In the genomic region with DNA sequence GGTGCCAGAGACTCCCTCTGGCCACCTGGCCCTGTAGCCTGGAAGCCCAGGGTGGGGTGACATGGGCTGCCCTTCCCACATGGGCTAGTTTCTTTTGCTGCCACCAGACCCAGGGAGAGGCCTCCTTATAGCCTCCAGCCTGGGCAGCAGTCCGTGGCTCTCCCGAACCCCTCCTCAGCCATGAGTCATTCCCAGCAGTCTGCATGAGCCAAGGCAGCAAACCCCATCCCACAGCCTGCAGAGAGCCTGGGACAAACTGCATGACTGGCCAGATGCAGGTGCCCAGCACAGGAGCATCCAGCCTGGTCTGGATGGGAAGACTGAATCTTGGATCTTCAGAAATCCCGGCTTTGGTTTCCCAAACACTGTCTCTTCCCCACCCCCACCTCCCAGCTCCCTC, we compare ENCODE assay signal across 11 cellular contexts.
A peak's percentile ranks its signal among the peaks of the same experiment; 100 is the strongest.
DNase-seq lines count a peak whose midpoint lies in the region; ATAC-seq, FAIRE-seq and TF ChIP-seq lines count a peak whose summit lies in the region.
"Had no signal": no experiment of that assay in that cellular context is flagged by ENCODE, and none has a peak within 500 bp of the region (broad histone marks: within the 10 kb centered on the region; RNA-seq: fewer than 3 reads in every experiment).

No MANE protein-coding gene starts in this region.

- POLR2A ChIA-PET in HEK293 (lab: Yijun Ruan, JAX), result interaction anchor here (0.7 to 1.3 kb wide), 2 partner anchors 8 to 42 kb away, joined by 3 read pairs; no protein-coding TSS in a partner anchor
- POLR2A ChIA-PET in CD4-positive, alpha-beta T cell (lab: Charles Lee), result no interaction called here

- FAIRE-seq in bronchial epithelial cell (lab: Jason Lieb, UNC), result no peak

- no peak for ATAC-seq in CD4-positive, alpha-beta T cell (ENCODE audit: poor library complexity)
- ATAC-seq in stimulated activated naive B cell treated with anti-CD40 and anti-IgM and Interleukin-4, amounts not matched to agents 10 μg/mL and 1 μg/mL and 100 μg/mL, for 72 hours (replicated peaks), result no peak

- H3K4me3 ChIP-seq in HEK293 (ENCODE audit: low read depth, low read length) (no peak overlapping the region), bronchial epithelial cell (ENCODE audit: low read depth, low read length) (no peak overlapping the region), right atrium auricular region (no peak overlapping the region), stomach (no peak overlapping the region), Karpas-422 (ENCODE audit: low read length) (no peak overlapping the region)

- H3K27ac ChIP-seq in HEK293 (ENCODE audit: extremely low read depth, low read depth, low read length) (no peak overlapping the region), right atrium auricular region (peak overlapping the region; percentile 65 to 78), stomach (peak overlapping the region in 4 of 5 donors; percentile 43 to 80 (median 66)), Karpas-422 (ENCODE audit: low read length) (no peak overlapping the region)
- H3K27ac ChIP-seq in CD4-positive, alpha-beta T cell (ENCODE audit: low read depth, low read length), result no peak overlapping the region

- H3K9ac ChIP-seq in Karpas-422 (ENCODE audit: low read length), result no peak overlapping the region

- H3K79me2 ChIP-seq in Karpas-422 (ENCODE audit: low read length), result no peaks in the 10 kb centered on the region

- H2AFZ ChIP-seq in Karpas-422 (ENCODE audit: low read length), result no peak overlapping the region

- no peaks in the 10 kb centered on the region for H4K20me1 ChIP-seq in Karpas-422 (ENCODE audit: insufficient read depth, low read depth, low read length)

- intact Hi-C loops in stomach (cut with DNase I; ENCODE audit: low total_unique reads), result no loop called here
- intact Hi-C loops in CD4-positive, alpha-beta T cell (cut with DNase I, micrococcal nuclease), result no loop called here

- no peak for TF ChIP-seq EP300 in stomach (IDR thresholded peaks at IDR 0.05)

- TF ChIP-seq CTCF in HEK293 (tag by site-specific recombination; IDR thresholded peaks at IDR 0.05) (no peak), bronchial epithelial cell (IDR thresholded peaks at IDR 0.05; ENCODE audit: insufficient read depth, low read length, severe bottlenecking) (no peak), right atrium auricular region (IDR thresholded peaks at IDR 0.05) (no peak), stomach (IDR thresholded peaks at IDR 0.05) (no peak)
- TF ChIP-seq CTCF in CD4-positive, alpha-beta T cell (IDR thresholded peaks at IDR 0.05), result no peak

- no peak overlapping the region for H3K4me2 ChIP-seq in Karpas-422 (ENCODE audit: low read depth, low read length, poor library complexity, severe bottlenecking)

- CTCF ChIA-PET in HEK293 (lab: Yijun Ruan, JAX), result interaction anchor here (0.9 to 3.2 kb wide), 5 partner anchors 8 to 327 kb away, joined by 3 to 16 read pairs (median 3); a partner anchor contains a TSS
- CTCF ChIA-PET in CD4-positive, alpha-beta T cell (lab: Charles Lee), result no interaction called here

- H3K4me1 ChIP-seq in HEK293 (ENCODE audit: control insufficient read depth, insufficient read depth, low read length) (no peaks in the 10 kb centered on the region), right atrium auricular region (peaks cover 0 to 69% of the 10 kb centered on the region in 2 donors), stomach (peaks cover 32 to 60% (median 50%) of the 10 kb centered on the region in 4 donors), Karpas-422 (ENCODE audit: low read length) (no peaks in the 10 kb centered on the region)

- 59 to 87% (median 68%) methylated on average over 1 to 3 of the region's 3 CpGs for WGBS in stomach, 5 donors

- no peak for TF ChIP-seq POLR2A in stomach (IDR thresholded peaks at IDR 0.05)

- H3K4me3 Mint-ChIP-seq in CD4-positive, alpha-beta T cell, result no peak overlapping the region
- no peak overlapping the region for H3K4me3 Mint-ChIP-seq in stimulated activated naive B cell treated with anti-CD40 and anti-IgM and Interleukin-4, amounts not matched to agents 10 μg/mL and 1 μg/mL and 100 μg/mL, for 72 hours

- no peak overlapping the region for H3K27ac Mint-ChIP-seq in CD4-positive, alpha-beta T cell
- H3K27ac Mint-ChIP-seq in stimulated activated naive B cell treated with anti-CD40 and anti-IgM and Interleukin-4, amounts not matched to agents 10 μg/mL and 1 μg/mL and 100 μg/mL, for 72 hours, result no peak overlapping the region

- no peaks in the 10 kb centered on the region for H3K27me3 Mint-ChIP-seq in CD4-positive, alpha-beta T cell
- H3K27me3 Mint-ChIP-seq in stimulated activated naive B cell treated with anti-CD40 and anti-IgM and Interleukin-4, amounts not matched to agents 10 μg/mL and 1 μg/mL and 100 μg/mL, for 72 hours, result peaks cover 18 to 34% of the 10 kb centered on the region in 2 donors

- H3K9me2 ChIP-seq in Karpas-422 (replicated peaks; ENCODE audit: insufficient read depth, low read length), result no peaks in the 10 kb centered on the region

- H3K9me3 ChIP-seq in HEK293 (ENCODE audit: control insufficient read depth, insufficient read depth, low read depth, low read length) (no peaks in the 10 kb centered on the region), right atrium auricular region (no peaks in the 10 kb centered on the region), stomach (no peaks in the 10 kb centered on the region), Karpas-422 (ENCODE audit: low read length) (no peaks in the 10 kb centered on the region)
- no peaks in the 10 kb centered on the region for H3K9me3 ChIP-seq in CD4-positive, alpha-beta T cell (ENCODE audit: control insufficient read depth, low read length)

- H3K27me3 ChIP-seq in bronchial epithelial cell (ENCODE audit: control insufficient read depth, insufficient read depth, low read length) (no peaks in the 10 kb centered on the region), right atrium auricular region (no peaks in the 10 kb centered on the region), stomach (no peaks in the 10 kb centered on the region), Karpas-422 (ENCODE audit: low read length) (no peaks in the 10 kb centered on the region)
- H3K27me3 ChIP-seq in CD4-positive, alpha-beta T cell (ENCODE audit: control insufficient read depth, insufficient read depth, low read length), result no peaks in the 10 kb centered on the region

- H3K36me3 ChIP-seq in HEK293 (ENCODE audit: control insufficient read depth in 2 of 2, insufficient read depth in 1 of 2, low read length in 2 of 2) (no peaks in the 10 kb centered on the region), bronchial epithelial cell (ENCODE audit: control insufficient read depth, insufficient read depth, low read length) (no peaks in the 10 kb centered on the region), right atrium auricular region (no peaks in the 10 kb centered on the region), stomach (no peaks in the 10 kb centered on the region), Karpas-422 (ENCODE audit: insufficient read depth, low read length) (no peaks in the 10 kb centered on the region)

- H3K36me3 Mint-ChIP-seq in CD4-positive, alpha-beta T cell (ENCODE audit: low read depth), result no peaks in the 10 kb centered on the region
- no peaks in the 10 kb centered on the region for H3K36me3 Mint-ChIP-seq in stimulated activated naive B cell treated with anti-CD40 and anti-IgM and Interleukin-4, amounts not matched to agents 10 μg/mL and 1 μg/mL and 100 μg/mL, for 72 hours

- H3K4me1 Mint-ChIP-seq in CD4-positive, alpha-beta T cell (ENCODE audit: low read depth), result no peaks in the 10 kb centered on the region
- H3K4me1 Mint-ChIP-seq in stimulated activated naive B cell treated with anti-CD40 and anti-IgM and Interleukin-4, amounts not matched to agents 10 μg/mL and 1 μg/mL and 100 μg/mL, for 72 hours, result peaks cover 3 to 5% of the 10 kb centered on the region in 2 donors

- DNase-seq in bronchial epithelial cell (ENCODE audit: low read depth) (peak; percentile 74), right atrium auricular region (ENCODE audit: low spot score) (no peak), stomach (no peak), Karpas-422 (no peak), NCI-H1417 treated with DMSO at 0.1 percent for 48 hours (lab: John Stamatoyannopoulos, UW) (no peak)
- no peak for DNase-seq in CD4-positive, alpha-beta T cell
- no peak for DNase-seq in stimulated activated naive B cell treated with anti-CD40 and anti-IgM and Interleukin-4, amounts not matched to agents 10 μg/mL and 1 μg/mL and 100 μg/mL, for 72 hours
- DNase-seq: DMS79, NCI-H526, T-helper 2 cell had no signal

- no peaks in the 10 kb centered on the region for H3K9me3 Mint-ChIP-seq in CD4-positive, alpha-beta T cell
- no peaks in the 10 kb centered on the region for H3K9me3 Mint-ChIP-seq in stimulated activated naive B cell treated with anti-CD40 and anti-IgM and Interleukin-4, amounts not matched to agents 10 μg/mL and 1 μg/mL and 100 μg/mL, for 72 hours

TF ChIP-seq in HEK293, 187 proteins besides CTCF, POLR2A, EP300 and RAD21 (continues in another document):
- TF ChIP-seq, protein P1, sequence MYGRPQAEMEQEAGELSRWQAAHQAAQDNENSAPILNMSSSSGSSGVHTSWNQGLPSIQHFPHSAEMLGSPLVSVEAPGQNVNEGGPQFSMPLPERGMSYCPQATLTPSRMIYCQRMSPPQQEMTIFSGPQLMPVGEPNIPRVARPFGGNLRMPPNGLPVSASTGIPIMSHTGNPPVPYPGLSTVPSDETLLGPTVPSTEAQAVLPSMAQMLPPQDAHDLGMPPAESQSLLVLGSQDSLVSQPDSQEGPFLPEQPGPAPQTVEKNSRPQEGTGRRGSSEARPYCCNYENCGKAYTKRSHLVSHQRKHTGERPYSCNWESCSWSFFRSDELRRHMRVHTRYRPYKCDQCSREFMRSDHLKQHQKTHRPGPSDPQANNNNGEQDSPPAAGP (tag by site-specific recombination; IDR thresholded peaks at IDR 0.05), result 0 out of 2 replicates have a peak, but pooled peaks have one; percentile 23
- TF ChIP-seq GLIS1 (tag by site-specific recombination; IDR thresholded peaks at IDR 0.05) (0 out of 2 replicates have a peak, but pooled peaks have one; percentile 3), ZBTB17 (tag by site-specific recombination; IDR thresholded peaks at IDR 0.05) (no peak; the same call in 1 of the 2 replicates), ZNF76 (tag by site-specific recombination; IDR thresholded peaks at IDR 0.05; ENCODE audit: borderline replicate concordance, low read depth) (no peak), ZNF670 (tag by site-specific recombination; IDR thresholded peaks at IDR 0.05; ENCODE audit: low read depth) (no peak), ZNF600 (tag by site-specific recombination; IDR thresholded peaks at IDR 0.05) (0 out of 2 replicates have a peak, but pooled peaks have one; percentile 15), ZNF664 (tag by site-specific recombination; IDR thresholded peaks at IDR 0.05) (no peak)

Comparison
In these comparisons a context has a peak if more than half of its experiments do, and no peak if none do; other contexts are left out.
1. H3K27ac ChIP-seq: peak in right atrium auricular region (2 of 2) and stomach (4 of 5); none in HEK293 (single experiment), Karpas-422 (single experiment) and CD4-positive, alpha-beta T cell (single experiment).